Comparison of ENCODE assay signal across 17 cellular contexts in the genomic region with DNA sequence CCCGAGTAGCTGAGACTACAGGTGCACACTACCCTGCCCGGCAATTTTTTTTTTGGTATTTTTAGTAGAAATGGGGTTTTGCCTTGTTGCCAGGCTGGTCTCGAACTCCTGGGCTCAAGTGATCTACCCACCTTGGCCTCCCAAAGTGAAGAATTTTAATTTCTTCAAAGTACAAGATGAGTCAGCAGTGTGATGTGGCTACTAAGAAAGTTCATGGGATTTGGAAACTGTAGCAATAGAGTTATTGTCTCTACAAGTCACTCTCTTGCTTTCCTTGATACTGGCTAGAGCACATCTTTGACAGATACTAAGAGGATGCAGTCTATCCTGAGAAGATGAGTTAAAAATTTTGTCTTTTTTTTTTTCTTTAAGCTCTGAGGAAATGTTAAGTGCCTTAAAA. TPM values are rescaled to one million over a fixed set of nuclear protein-coding genes. Genes with fewer than 3 reads are reported as not detected.
DNase-seq lines count a peak whose midpoint lies in the region; ATAC-seq and TF ChIP-seq lines count a peak whose summit lies in the region.
"Had no signal": no experiment of that assay in that cellular context is flagged by ENCODE, and none has a peak within 500 bp of the region (broad histone marks: within the 10 kb centered on the region; RNA-seq: fewer than 3 reads in every experiment).

No MANE protein-coding gene starts in this region.

- no peak overlapping the region for H2BK120ac ChIP-seq in mesenchymal stem cell (ENCODE audit: low read depth, low read length)

- no peak overlapping the region for H3K18ac ChIP-seq in mesenchymal stem cell (ENCODE audit: low read depth in 1 of 2, low read length in 2 of 2)

- H3K27me3 Mint-ChIP-seq in activated T-helper 2 cell treated with anti-CD3 and anti-CD28 coated beads, Interferon-gamma antibody, Interleukin-2, Interleukin-4, amounts not matched to agents 10 μg/mL and 5 μg/mL and 100 μg/mL, durations not matched to agents 14 hours and 24 hours and 36 hours (ENCODE audit: low read depth), result no peaks in the 10 kb centered on the region
- no peaks in the 10 kb centered on the region for H3K27me3 Mint-ChIP-seq in type B pancreatic cell

- DNase-seq in left ventricle myocardium inferior, result no peak
- DNase-seq in left cardiac atrium, result no peak
- no peak for DNase-seq in activated T-helper 2 cell treated with anti-CD3 and anti-CD28 coated beads, Interferon-gamma antibody, Interleukin-2, Interleukin-4, amounts not matched to agents 10 μg/mL and 5 μg/mL and 100 μg/mL, durations not matched to agents 14 hours and 24 hours and 36 hours (ENCODE audit: low spot score)
- DNase-seq in mesenchymal stem cell, result peak; percentile 28
- no peak for DNase-seq in type B pancreatic cell (ENCODE audit: extremely low spot score, unreplicated experiment)
- DNase-seq in RKO (ENCODE audit: low spot score), result no peak
- DNase-seq in HCEC 1CT, result no peak
- DNase-seq in occipital lobe (lab: John Stamatoyannopoulos, UW), result no peak
- DNase-seq: activated CD4-positive, alpha-beta T cell treated with anti-CD3 and anti-CD28 coated beads, Interleukin-2, amount 50 U/mL, for 48 hours; AML-193; DMS53; glutamatergic neuron; left colon; nucleus accumbens; stimulated activated CD8-positive, alpha-beta memory T cell treated with anti-CD3 and anti-CD28 coated beads, Interleukin-4, amount 100 ng/mL, for 48 hours; T-helper 1 cell had no signal

- H3K27ac ChIP-seq in left ventricle myocardium inferior (replicated peaks) (peak overlapping the region; percentile 99), mesenchymal stem cell (ENCODE audit: low read length, poor library complexity, severe bottlenecking) (peak overlapping the region; percentile 86)

- peak overlapping the region; percentile 97 for H3K9ac ChIP-seq in mesenchymal stem cell (ENCODE audit: low read length)

- peaks cover 61% of the 10 kb centered on the region for H3K4me1 ChIP-seq in left ventricle myocardium inferior
- H3K4me1 ChIP-seq in mesenchymal stem cell (ENCODE audit: control insufficient read depth, insufficient read depth, low read depth, low read length), result peaks cover 10% of the 10 kb centered on the region

- no peak overlapping the region for H3K4me3 ChIP-seq in left ventricle myocardium inferior
- H3K4me3 ChIP-seq in mesenchymal stem cell (ENCODE audit: insufficient read depth in 1 of 2, low read depth in 1 of 2, low read length in 2 of 2), result peak overlapping the region in 1 of 2 experiments; percentile 91

- no peak overlapping the region for H2AK5ac ChIP-seq in mesenchymal stem cell (ENCODE audit: low read length, severe bottlenecking)

- H3K36me3 ChIP-seq in left ventricle myocardium inferior, result peaks cover 54% of the 10 kb centered on the region
- H3K36me3 ChIP-seq in mesenchymal stem cell (ENCODE audit: control insufficient read depth in 1 of 2, insufficient read depth in 2 of 2, low read depth in 1 of 2, low read length in 2 of 2), result peaks cover 36 to 56% of the 10 kb centered on the region in 2 experiments

- 94% methylated on average over 3 of the region's 3 CpGs for WGBS in mesenchymal stem cell

- intact Hi-C loops in left ventricle myocardium inferior (cut with micrococcal nuclease), result loop anchor here (5.0 kb wide), 1 partner anchor 87 kb away; no protein-coding TSS in a partner anchor
- intact Hi-C loops in left cardiac atrium (cut with DNase I), result no loop called here
- intact Hi-C loops in activated T-helper 2 cell treated with anti-CD3 and anti-CD28 coated beads, Interferon-gamma antibody, Interleukin-2, Interleukin-4, amounts not matched to agents 10 μg/mL and 5 μg/mL and 100 μg/mL, durations not matched to agents 14 hours and 24 hours and 36 hours (cut with micrococcal nuclease), result no loop called here

- no peaks in the 10 kb centered on the region for H3K9me3 ChIP-seq in left ventricle myocardium inferior (replicated peaks)
- H3K9me3 ChIP-seq in mesenchymal stem cell (ENCODE audit: control insufficient read depth, low read length), result no peaks in the 10 kb centered on the region

- H3K27ac Mint-ChIP-seq in activated T-helper 2 cell treated with anti-CD3 and anti-CD28 coated beads, Interferon-gamma antibody, Interleukin-2, Interleukin-4, amounts not matched to agents 10 μg/mL and 5 μg/mL and 100 μg/mL, durations not matched to agents 14 hours and 24 hours and 36 hours, result no peak overlapping the region
- H3K27ac Mint-ChIP-seq in type B pancreatic cell, result peak overlapping the region; percentile 40

- no peak overlapping the region for H3K4me2 ChIP-seq in mesenchymal stem cell (ENCODE audit: low read length, poor library complexity, severe bottlenecking)

- no peak overlapping the region for H2BK12ac ChIP-seq in mesenchymal stem cell (ENCODE audit: low read length in 2 of 2)

- no peaks in the 10 kb centered on the region for H3K9me3 Mint-ChIP-seq in activated T-helper 2 cell treated with anti-CD3 and anti-CD28 coated beads, Interferon-gamma antibody, Interleukin-2, Interleukin-4, amounts not matched to agents 10 μg/mL and 5 μg/mL and 100 μg/mL, durations not matched to agents 14 hours and 24 hours and 36 hours
- no peaks in the 10 kb centered on the region for H3K9me3 Mint-ChIP-seq in type B pancreatic cell
- H3K9me3 Mint-ChIP-seq: activated naive CD4-positive, alpha-beta T cell treated with anti-CD3 and anti-CD28 coated beads, Interleukin-2, amount 50 U/mL, for 72 hours had no signal

- H3K4ac ChIP-seq in mesenchymal stem cell (ENCODE audit: low read depth in 1 of 2, low read length in 2 of 2), result no peak overlapping the region

- no peaks in the 10 kb centered on the region for H3K27me3 ChIP-seq in left ventricle myocardium inferior (ENCODE audit: low read depth)
- no peaks in the 10 kb centered on the region for H3K27me3 ChIP-seq in mesenchymal stem cell (ENCODE audit: control insufficient read depth in 1 of 2, insufficient read depth in 1 of 2, low read length in 2 of 2)

- H3K36me3 Mint-ChIP-seq in activated T-helper 2 cell treated with anti-CD3 and anti-CD28 coated beads, Interferon-gamma antibody, Interleukin-2, Interleukin-4, amounts not matched to agents 10 μg/mL and 5 μg/mL and 100 μg/mL, durations not matched to agents 14 hours and 24 hours and 36 hours (ENCODE audit: low read depth), result peaks cover 49% of the 10 kb centered on the region
- H3K36me3 Mint-ChIP-seq in type B pancreatic cell, result peaks cover 32% of the 10 kb centered on the region

- TF ChIP-seq CTCF in left ventricle myocardium inferior (IDR thresholded peaks at IDR 0.05; ENCODE audit: borderline replicate concordance) (no peak), type B pancreatic cell (conservative IDR thresholded peaks at IDR 0.05) (no peak)

- H3K79me1 ChIP-seq in mesenchymal stem cell (replicated peaks; ENCODE audit: low read length, poor library complexity, severe bottlenecking), result peaks cover 8% of the 10 kb centered on the region

- peak overlapping the region; percentile 31 for H3K4me3 Mint-ChIP-seq in activated T-helper 2 cell treated with anti-CD3 and anti-CD28 coated beads, Interferon-gamma antibody, Interleukin-2, Interleukin-4, amounts not matched to agents 10 μg/mL and 5 μg/mL and 100 μg/mL, durations not matched to agents 14 hours and 24 hours and 36 hours (ENCODE audit: low read depth)
- H3K4me3 Mint-ChIP-seq in type B pancreatic cell, result peak overlapping the region; percentile 25

- H4K91ac ChIP-seq in mesenchymal stem cell (ENCODE audit: low read length), result no peak overlapping the region

- no peak overlapping the region for H2BK5ac ChIP-seq in mesenchymal stem cell (ENCODE audit: low read depth, low read length, poor library complexity, severe bottlenecking)

- H2AFZ ChIP-seq in mesenchymal stem cell (ENCODE audit: low read depth, low read length), result no peak overlapping the region

- H3K23ac ChIP-seq in mesenchymal stem cell (ENCODE audit: low read length in 2 of 2), result no peak overlapping the region

- no peak overlapping the region for H2BK15ac ChIP-seq in mesenchymal stem cell (ENCODE audit: low read depth, poor library complexity, severe bottlenecking)

- peaks cover 25% of the 10 kb centered on the region for H3K4me1 Mint-ChIP-seq in activated T-helper 2 cell treated with anti-CD3 and anti-CD28 coated beads, Interferon-gamma antibody, Interleukin-2, Interleukin-4, amounts not matched to agents 10 μg/mL and 5 μg/mL and 100 μg/mL, durations not matched to agents 14 hours and 24 hours and 36 hours (ENCODE audit: low read depth)
- H3K4me1 Mint-ChIP-seq in type B pancreatic cell (ENCODE audit: unreplicated experiment), result peaks cover 16% of the 10 kb centered on the region

- no peak overlapping the region for H4K8ac ChIP-seq in mesenchymal stem cell (ENCODE audit: low read length)

- no peak for ATAC-seq in left cardiac atrium
- ATAC-seq: activated naive CD4-positive, alpha-beta T cell treated with anti-CD3 and anti-CD28 coated beads, Interleukin-2, amount 50 U/mL, for 72 hours; left colon had no signal

- H3K14ac ChIP-seq in mesenchymal stem cell (ENCODE audit: low read length in 2 of 2), result no peak overlapping the region

RNA-seq across cellular contexts. Expression of gene CREB3, which starts 1.6 kb away (rescaled TPM):
- total RNA-seq in left ventricle myocardium inferior, result 20.6 TPM
- 10 to 100 TPM; 24.6 to 36.2 TPM for total RNA-seq in left cardiac atrium
- 34.3 and 34.5 TPM in 2 replicates for total RNA-seq in activated T-helper 2 cell treated with anti-CD3 and anti-CD28 coated beads, Interferon-gamma antibody, Interleukin-2, Interleukin-4, amounts not matched to agents 10 μg/mL and 5 μg/mL and 100 μg/mL, durations not matched to agents 14 hours and 24 hours and 36 hours
- 45.6 TPM for polyA plus RNA-seq in mesenchymal stem cell (2013, experiment 1 of 2)
- polyA plus RNA-seq in mesenchymal stem cell (2013, experiment 2 of 2), result 45.1 TPM
- 29.1 and 36.4 TPM in 2 replicates for total RNA-seq in type B pancreatic cell (ENCODE audit: low replicate concordance)
- total RNA-seq in occipital lobe, result 22.9 TPM

RNA-seq across cellular contexts. Expression of gene TLN1, which starts 2.1 kb away (rescaled TPM):
- total RNA-seq in left ventricle myocardium inferior (234 TPM), left cardiac atrium (100 to 1,000 TPM; 301 to 324 TPM), type B pancreatic cell (ENCODE audit: low replicate concordance) (136 and 164 TPM in 2 replicates), occipital lobe (17.8 TPM)
- 253 and 267 TPM in 2 replicates for total RNA-seq in activated T-helper 2 cell treated with anti-CD3 and anti-CD28 coated beads, Interferon-gamma antibody, Interleukin-2, Interleukin-4, amounts not matched to agents 10 μg/mL and 5 μg/mL and 100 μg/mL, durations not matched to agents 14 hours and 24 hours and 36 hours
- 98.6 TPM for polyA plus RNA-seq in mesenchymal stem cell (2013, experiment 1 of 2)
- 91.6 TPM for polyA plus RNA-seq in mesenchymal stem cell (2013, experiment 2 of 2)

RNA-seq across cellular contexts. Expression of gene GBA2, which starts 14.9 kb away (rescaled TPM):
- total RNA-seq in left ventricle myocardium inferior (75.0 TPM), left cardiac atrium (10 to 100 TPM; 92.5 to 97.7 TPM), type B pancreatic cell (ENCODE audit: low replicate concordance) (100 and 103 TPM in 2 replicates), occipital lobe (45.2 TPM)
- total RNA-seq in activated T-helper 2 cell treated with anti-CD3 and anti-CD28 coated beads, Interferon-gamma antibody, Interleukin-2, Interleukin-4, amounts not matched to agents 10 μg/mL and 5 μg/mL and 100 μg/mL, durations not matched to agents 14 hours and 24 hours and 36 hours, result 54.0 and 57.0 TPM in 2 replicates
- 22.6 TPM for polyA plus RNA-seq in mesenchymal stem cell (2013, experiment 1 of 2)
- 20.1 TPM for polyA plus RNA-seq in mesenchymal stem cell (2013, experiment 2 of 2)

RNA-seq across cellular contexts. Expression of gene RGP1, which starts 15.0 kb away (rescaled TPM):
- total RNA-seq in left ventricle myocardium inferior (30.2 TPM), left cardiac atrium (10 to 100 TPM; 23.6 to 34.6 TPM), type B pancreatic cell (ENCODE audit: low replicate concordance) (35.0 and 35.7 TPM in 2 replicates), occipital lobe (12.3 TPM)
- total RNA-seq in activated T-helper 2 cell treated with anti-CD3 and anti-CD28 coated beads, Interferon-gamma antibody, Interleukin-2, Interleukin-4, amounts not matched to agents 10 μg/mL and 5 μg/mL and 100 μg/mL, durations not matched to agents 14 hours and 24 hours and 36 hours, result 17.0 and 17.1 TPM in 2 replicates
- polyA plus RNA-seq in mesenchymal stem cell (2013, experiment 1 of 2), result 15.2 TPM
- 15.1 TPM for polyA plus RNA-seq in mesenchymal stem cell (2013, experiment 2 of 2)

RNA-seq across cellular contexts. Expression of gene MSMP, which starts 20.0 kb away (rescaled TPM):
- total RNA-seq in left ventricle myocardium inferior (not detected), left cardiac atrium (not detected), type B pancreatic cell (ENCODE audit: low replicate concordance) (not detected in 2 replicates), occipital lobe (not detected)
- 0.37 and 0.41 TPM in 2 replicates for total RNA-seq in activated T-helper 2 cell treated with anti-CD3 and anti-CD28 coated beads, Interferon-gamma antibody, Interleukin-2, Interleukin-4, amounts not matched to agents 10 μg/mL and 5 μg/mL and 100 μg/mL, durations not matched to agents 14 hours and 24 hours and 36 hours
- not detected for polyA plus RNA-seq in mesenchymal stem cell (2013, experiment 1 of 2)
- polyA plus RNA-seq in mesenchymal stem cell (2013, experiment 2 of 2), result not detected
- total RNA-seq: left colon had no signal
